In genomic region chr19:18193388-18194207, GRCh38 we compare ENCODE assay signal across 8 cellular contexts. TPM values are rescaled to one million over a fixed set of nuclear protein-coding genes. Genes with fewer than 3 reads are reported as not detected.
A peak's percentile ranks its signal among the peaks of the same experiment; 100 is the strongest.
DNase-seq lines count a peak whose midpoint lies in the region; ATAC-seq, FAIRE-seq and TF ChIP-seq lines count a peak whose summit lies in the region.

No MANE protein-coding gene starts in this region.

- intact Hi-C loops in activated CD4-positive, alpha-beta T cell treated with anti-CD3 and anti-CD28 coated beads, Interleukin-2, amount 10 ng/mL, durations not matched to agents 24 days and 14 days (cut with micrococcal nuclease): loop anchor here (1.0 to 2.0 kb wide), 3 partner anchors 41 to 329 kb away; partner anchors contain the start of genes ELL, LSM4 and PIK3R2
- intact Hi-C loops in esophagus muscularis mucosa (cut with DNase I): no loop called here

- H2BK12ac ChIP-seq in trophoblast cell (ENCODE audit: low read length): peak overlapping the region; percentile 5

- no peak for TF ChIP-seq CTCF in esophagus muscularis mucosa (IDR thresholded peaks at IDR 0.05)

- no peak for FAIRE-seq in RCC 7860 (lab: Jason Lieb, UNC)

- DNase-seq in activated CD4-positive, alpha-beta T cell treated with anti-CD3 and anti-CD28 coated beads, Interleukin-2, amount 10 ng/mL, durations not matched to agents 24 days and 14 days: peak; percentile 67
- no peak for DNase-seq in activated CD4-positive, alpha-beta T cell treated with anti-CD3 and anti-CD28 coated beads, Interleukin-2, amount 50 U/mL, for 1 hour
- DNase-seq in esophagus muscularis mucosa (ENCODE audit: extremely low spot score) (no peak), trophoblast cell (no peak), RCC 7860 (ENCODE audit: low spot score) (no peak)

- H3K18ac ChIP-seq in trophoblast cell (ENCODE audit: low read length): peak overlapping the region; percentile 69

- H3K27me3 ChIP-seq in esophagus muscularis mucosa: no peaks in the 10 kb centered on the region
- H3K27me3 ChIP-seq in trophoblast cell (ENCODE audit: insufficient read depth, low read length): no peaks in the 10 kb centered on the region

- peaks cover 23% of the 10 kb centered on the region for H3K4me1 Mint-ChIP-seq in activated CD4-positive, alpha-beta T cell treated with anti-CD3 and anti-CD28 coated beads, Interleukin-2, amount 10 ng/mL, durations not matched to agents 24 days and 14 days

- H3K79me2 ChIP-seq in trophoblast cell (ENCODE audit: control insufficient read depth, insufficient read depth, low read length, poor library complexity): peaks cover 6% of the 10 kb centered on the region

- H3K27ac ChIP-seq in esophagus muscularis mucosa (replicated peaks in 1 of 4) (peak overlapping the region; percentile 90 to 97 (median 96)), trophoblast cell (ENCODE audit: low read depth, low read length) (peak overlapping the region; percentile 51)

- peak overlapping the region; percentile 80 for H2AFZ ChIP-seq in trophoblast cell (ENCODE audit: insufficient read depth, low read length, poor library complexity)

- no peaks in the 10 kb centered on the region for H3K27me3 Mint-ChIP-seq in activated CD4-positive, alpha-beta T cell treated with anti-CD3 and anti-CD28 coated beads, Interleukin-2, amount 10 ng/mL, durations not matched to agents 24 days and 14 days

- H3K36me3 ChIP-seq in esophagus muscularis mucosa (peaks cover 10 to 32% (median 28%) of the 10 kb centered on the region in 4 donors), trophoblast cell (ENCODE audit: control insufficient read depth in 1 of 2, insufficient read depth in 2 of 2, low read length in 2 of 2) (peaks cover 11 to 12% of the 10 kb centered on the region in 2 experiments)

- no peak for TF ChIP-seq EP300 in esophagus muscularis mucosa (IDR thresholded peaks at IDR 0.05)

- H3K27ac Mint-ChIP-seq in activated CD4-positive, alpha-beta T cell treated with anti-CD3 and anti-CD28 coated beads, Interleukin-2, amount 10 ng/mL, durations not matched to agents 24 days and 14 days: peak overlapping the region; percentile 86

- H3K4me1 ChIP-seq in esophagus muscularis mucosa (peaks cover 19 to 37% (median 31%) of the 10 kb centered on the region in 4 donors), trophoblast cell (ENCODE audit: control insufficient read depth in 1 of 2, insufficient read depth in 2 of 2, low read length in 2 of 2) (peaks cover 15 to 17% of the 10 kb centered on the region in 2 experiments)

- peak overlapping the region; percentile 81 for H3K4me3 Mint-ChIP-seq in activated CD4-positive, alpha-beta T cell treated with anti-CD3 and anti-CD28 coated beads, Interleukin-2, amount 10 ng/mL, durations not matched to agents 24 days and 14 days

- peak; percentile 9; the same call in 1 of the 2 replicates for TF ChIP-seq POLR2A in Raji (IDR thresholded peaks at IDR 0.05; ENCODE audit: insufficient read depth, low read depth, low read length)
- no peak for TF ChIP-seq POLR2A in esophagus muscularis mucosa (IDR thresholded peaks at IDR 0.05; ENCODE audit: low read depth)

- H2BK5ac ChIP-seq in trophoblast cell (ENCODE audit: low read depth, low read length, poor library complexity): peak overlapping the region; percentile 35

- H3K9ac ChIP-seq in trophoblast cell (ENCODE audit: low read length): peak overlapping the region; percentile 73

- peak overlapping the region; percentile 8 for H3K4ac ChIP-seq in trophoblast cell (ENCODE audit: low read depth, low read length)

- H3K9me3 Mint-ChIP-seq in activated CD4-positive, alpha-beta T cell treated with anti-CD3 and anti-CD28 coated beads, Interleukin-2, amount 10 ng/mL, durations not matched to agents 24 days and 14 days: no peaks in the 10 kb centered on the region

- peak overlapping the region; percentile 66 to 87 (median 78) for H3K4me3 ChIP-seq in esophagus muscularis mucosa
- H3K4me3 ChIP-seq in trophoblast cell (ENCODE audit: low read depth, low read length): peak overlapping the region; percentile 99

- peaks cover 11% of the 10 kb centered on the region for H3K36me3 Mint-ChIP-seq in activated CD4-positive, alpha-beta T cell treated with anti-CD3 and anti-CD28 coated beads, Interleukin-2, amount 10 ng/mL, durations not matched to agents 24 days and 14 days (ENCODE audit: low read depth)

- H2AK5ac ChIP-seq in trophoblast cell (ENCODE audit: low read length): peak overlapping the region; percentile 42

- H4K91ac ChIP-seq in trophoblast cell (ENCODE audit: low read depth, low read length): peak overlapping the region; percentile 74

- WGBS in esophagus muscularis mucosa: 10% methylated on average over 24 of the region's 50 CpGs
- WGBS in trophoblast cell (ENCODE audit: extremely low coverage, insufficient coverage, insufficient read length): no CpG with 5 or more reads among the region's 50 CpGs

- ATAC-seq in HG03135 (IDR thresholded peaks at IDR 0.05; ENCODE audit: unreplicated experiment): no peak
- no peak for ATAC-seq in HG03097 (IDR thresholded peaks at IDR 0.05; ENCODE audit: low FRiP score, unreplicated experiment)

- peak overlapping the region; percentile 75 for H3K14ac ChIP-seq in trophoblast cell (ENCODE audit: low read length)

- no peaks in the 10 kb centered on the region for H3K9me3 ChIP-seq in esophagus muscularis mucosa
- H3K9me3 ChIP-seq in trophoblast cell (ENCODE audit: insufficient read depth, low read depth, low read length): no peaks in the 10 kb centered on the region

- H4K8ac ChIP-seq in trophoblast cell (ENCODE audit: low read depth, low read length): peak overlapping the region; percentile 85

- H3K23ac ChIP-seq in trophoblast cell (ENCODE audit: low read length): no peak overlapping the region

- H4K12ac ChIP-seq in trophoblast cell (ENCODE audit: low read depth, low read length): peak overlapping the region; percentile 75

- H2BK120ac ChIP-seq in trophoblast cell (ENCODE audit: insufficient read depth, low read length, poor library complexity): peak overlapping the region; percentile 73

- peak overlapping the region; percentile 94 for H3K4me2 ChIP-seq in trophoblast cell (ENCODE audit: low read length)

- peaks cover 6% of the 10 kb centered on the region for H3K79me1 ChIP-seq in trophoblast cell (ENCODE audit: low read length)

RNA-seq across cellular contexts. Expression of gene MPV17L2, which starts 0.6 kb away (rescaled TPM):
- 18.4 and 20.9 TPM in 2 replicates for total RNA-seq in activated CD4-positive, alpha-beta T cell treated with anti-CD3 and anti-CD28 coated beads, Interleukin-2, amount 10 ng/mL, durations not matched to agents 24 days and 14 days
- 10 to 100 TPM; 14.5 to 67.6 (median 21.2) TPM for total RNA-seq in esophagus muscularis mucosa
- polyA plus RNA-seq in trophoblast cell (2013): 26.0 and 26.7 TPM in 2 replicates

RNA-seq across cellular contexts. Expression of gene RAB3A, which starts 10.2 kb away (rescaled TPM):
- total RNA-seq in activated CD4-positive, alpha-beta T cell treated with anti-CD3 and anti-CD28 coated beads, Interleukin-2, amount 10 ng/mL, durations not matched to agents 24 days and 14 days: 9.6 and 10.3 TPM in 2 replicates
- total RNA-seq in esophagus muscularis mucosa: 1 to 10 TPM; 1.7 to 2.5 (median 1.9) TPM
- polyA plus RNA-seq in trophoblast cell (2013): 2.5 and 3.0 TPM in 2 replicates

RNA-seq across cellular contexts. Expression of gene IFI30, which starts 20.0 kb away (rescaled TPM):
- 49.4 and 52.7 TPM in 2 replicates for total RNA-seq in activated CD4-positive, alpha-beta T cell treated with anti-CD3 and anti-CD28 coated beads, Interleukin-2, amount 10 ng/mL, durations not matched to agents 24 days and 14 days
- total RNA-seq in esophagus muscularis mucosa: 10 to 100 TPM; 22.4 to 92.8 (median 42.9) TPM
- polyA plus RNA-seq in trophoblast cell (2013): 4.4 and 4.9 TPM in 2 replicates

RNA-seq across cellular contexts. Expression of gene PDE4C, which starts 32.6 kb away (rescaled TPM):
- 0.14 and 0.37 TPM in 2 replicates for total RNA-seq in activated CD4-positive, alpha-beta T cell treated with anti-CD3 and anti-CD28 coated beads, Interleukin-2, amount 10 ng/mL, durations not matched to agents 24 days and 14 days
- total RNA-seq in esophagus muscularis mucosa: 1 to 10 TPM in 1 of 4 donors, under 1 TPM in 3; 0.17 to 1.2 (median 0.54) TPM
- 0.38 and 0.60 TPM in 2 replicates for polyA plus RNA-seq in trophoblast cell (2013)

RNA-seq across cellular contexts. Expression of gene PIK3R2, which starts 40.6 kb away (rescaled TPM):
- total RNA-seq in activated CD4-positive, alpha-beta T cell treated with anti-CD3 and anti-CD28 coated beads, Interleukin-2, amount 10 ng/mL, durations not matched to agents 24 days and 14 days: 19.6 and 20.7 TPM in 2 replicates
- total RNA-seq in esophagus muscularis mucosa: 10 to 100 TPM in 3 of 4 donors, 1 to 10 TPM in 1; 4.2 to 32.2 (median 19.4) TPM
- polyA plus RNA-seq in trophoblast cell (2013): 56.7 and 57.2 TPM in 2 replicates
